Comparison of ENCODE assay signal across 1 cellular context in the genomic region with DNA sequence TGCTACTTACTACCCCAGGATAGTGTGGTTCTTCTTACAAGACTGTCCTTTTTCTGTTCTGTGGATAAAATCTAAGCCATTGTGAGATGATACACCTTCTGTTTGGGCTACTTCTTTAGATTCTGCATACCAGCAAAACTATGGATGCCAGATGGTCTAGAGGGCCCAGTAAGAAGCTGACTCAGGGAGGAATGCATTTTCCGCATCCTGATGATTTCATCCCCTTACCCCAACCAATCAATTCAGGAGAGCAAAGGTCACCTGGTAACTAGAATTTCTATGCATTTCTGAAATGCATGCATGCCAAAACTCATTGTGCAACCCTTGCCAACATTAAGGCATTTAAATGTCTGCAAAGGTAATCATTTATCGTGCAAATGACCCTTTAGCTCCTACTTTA.
TF ChIP-seq lines count a peak whose summit lies in the region.

No MANE protein-coding gene starts in this region.

TF ChIP-seq in HepG2, 621 proteins besides CTCF, POLR2A, EP300 and RAD21 (continued from another document):
- TF ChIP-seq, protein P1, sequence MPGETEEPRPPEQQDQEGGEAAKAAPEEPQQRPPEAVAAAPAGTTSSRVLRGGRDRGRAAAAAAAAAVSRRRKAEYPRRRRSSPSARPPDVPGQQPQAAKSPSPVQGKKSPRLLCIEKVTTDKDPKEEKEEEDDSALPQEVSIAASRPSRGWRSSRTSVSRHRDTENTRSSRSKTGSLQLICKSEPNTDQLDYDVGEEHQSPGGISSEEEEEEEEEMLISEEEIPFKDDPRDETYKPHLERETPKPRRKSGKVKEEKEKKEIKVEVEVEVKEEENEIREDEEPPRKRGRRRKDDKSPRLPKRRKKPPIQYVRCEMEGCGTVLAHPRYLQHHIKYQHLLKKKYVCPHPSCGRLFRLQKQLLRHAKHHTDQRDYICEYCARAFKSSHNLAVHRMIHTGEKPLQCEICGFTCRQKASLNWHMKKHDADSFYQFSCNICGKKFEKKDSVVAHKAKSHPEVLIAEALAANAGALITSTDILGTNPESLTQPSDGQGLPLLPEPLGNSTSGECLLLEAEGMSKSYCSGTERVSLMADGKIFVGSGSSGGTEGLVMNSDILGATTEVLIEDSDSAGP (CRISPR knock-in tag; IDR thresholded peaks at IDR 0.05; ENCODE audit: borderline replicate concordance) = no peak
- TF ChIP-seq TFDP1 (CRISPR knock-in tag; IDR thresholded peaks at IDR 0.05; ENCODE audit: borderline replicate concordance) = no peak
- TF ChIP-seq CREB1 (IDR thresholded peaks at IDR 0.05) = no peak
- TF ChIP-seq CREB1 (CRISPR knock-in tag; IDR thresholded peaks at IDR 0.05) = no peak
- TF ChIP-seq DPF2 (CRISPR knock-in tag; IDR thresholded peaks at IDR 0.05; ENCODE audit: borderline replicate concordance, low read depth) = no peak
- TF ChIP-seq DRAP1 (CRISPR knock-in tag; IDR thresholded peaks at IDR 0.05) = no peak
- no peak for TF ChIP-seq RBFOX2 (IDR thresholded peaks at IDR 0.05; ENCODE audit: low read depth, low read length)
- TF ChIP-seq MIER3 (CRISPR knock-in tag; IDR thresholded peaks at IDR 0.05; ENCODE audit: borderline replicate concordance) = no peak
- TF ChIP-seq ZNF432 (CRISPR knock-in tag; IDR thresholded peaks at IDR 0.05; ENCODE audit: borderline replicate concordance) = no peak
- TF ChIP-seq, protein P2, sequence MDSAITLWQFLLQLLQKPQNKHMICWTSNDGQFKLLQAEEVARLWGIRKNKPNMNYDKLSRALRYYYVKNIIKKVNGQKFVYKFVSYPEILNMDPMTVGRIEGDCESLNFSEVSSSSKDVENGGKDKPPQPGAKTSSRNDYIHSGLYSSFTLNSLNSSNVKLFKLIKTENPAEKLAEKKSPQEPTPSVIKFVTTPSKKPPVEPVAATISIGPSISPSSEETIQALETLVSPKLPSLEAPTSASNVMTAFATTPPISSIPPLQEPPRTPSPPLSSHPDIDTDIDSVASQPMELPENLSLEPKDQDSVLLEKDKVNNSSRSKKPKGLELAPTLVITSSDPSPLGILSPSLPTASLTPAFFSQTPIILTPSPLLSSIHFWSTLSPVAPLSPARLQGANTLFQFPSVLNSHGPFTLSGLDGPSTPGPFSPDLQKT (CRISPR knock-in tag; IDR thresholded peaks at IDR 0.05; ENCODE audit: borderline replicate concordance) = no peak
